21 cellular contexts compared by ENCODE assay signal in genomic region chr6:25498510-25498909, GRCh38.
"Had no signal": no experiment of that assay in that cellular context is flagged by ENCODE, and none has a peak within 500 bp of the region (broad histone marks: within the 10 kb centered on the region; RNA-seq: fewer than 3 reads in every experiment).

No MANE protein-coding gene starts in this region.

- DNase-seq: dorsolateral prefrontal cortex; effector CD4-positive, alpha-beta T cell; hypothalamus; immature natural killer cell; left ventricle myocardium superior; lower lobe of right lung; stimulated activated CD4-positive, alpha-beta T cell treated with anti-CD3 and anti-CD28 coated beads, Interleukin-12 subunit alpha, Interleukin-12 subunit beta, amount 100 ng/mL, for 4 hours; stimulated activated CD4-positive, alpha-beta T cell treated with anti-CD3 and anti-CD28 coated beads, Interleukin-1b, Interleukin-23, amount 100 ng/mL, for 48 hours; stimulated activated CD4-positive, alpha-beta T cell treated with anti-CD3 and anti-CD28 coated beads, Interleukin-4, amount 100 ng/mL, for 1 hour; stimulated activated CD8-positive, alpha-beta memory T cell treated with anti-CD3 and anti-CD28 coated beads, Interleukin-4, amount 100 ng/mL, for 48 hours; stimulated activated naive CD4-positive, alpha-beta T cell; stomach; thyroid gland had no signal

- H3K4me1 Mint-ChIP-seq: immature natural killer cell had no signal

- H3K79me2 ChIP-seq: parathyroid adenoma had no signal

- ATAC-seq: left ventricle myocardium superior; lower lobe of right lung; natural killer cell treated with Interleukin-12 subunit alpha and Interleukin-12 subunit beta and Interleukin-15 and Interleukin-18, amount 100 ng/mL, for 72 hours; sciatic nerve had no signal

- H3K9ac ChIP-seq: neural progenitor cell, parathyroid adenoma had no signal

- H3K4me3 Mint-ChIP-seq: immature natural killer cell; natural killer cell treated with Interleukin-12 subunit alpha and Interleukin-12 subunit beta and Interleukin-15 and Interleukin-18, amount 100 ng/mL, for 72 hours; neural progenitor cell; type B pancreatic cell had no signal

- H3K9me3 ChIP-seq: lower lobe of right lung, prostate gland, right atrium auricular region, stomach, thyroid gland had no signal

- H3K4me2 ChIP-seq: neural progenitor cell, smooth muscle cell had no signal

- H3K27me3 ChIP-seq: dorsolateral prefrontal cortex, neural progenitor cell, right atrium auricular region, stomach, thyroid gland had no signal

- H2AFZ ChIP-seq: neural progenitor cell, parathyroid adenoma had no signal

- H3K27ac ChIP-seq: dorsolateral prefrontal cortex, lower lobe of right lung, neural progenitor cell, parathyroid adenoma, prostate gland, right atrium auricular region, stomach had no signal

- H3K36me3 Mint-ChIP-seq: immature natural killer cell; natural killer cell treated with Interleukin-12 subunit alpha and Interleukin-12 subunit beta and Interleukin-15 and Interleukin-18, amount 100 ng/mL, for 72 hours had no signal

- H3K4me1 ChIP-seq: lower lobe of right lung, parathyroid adenoma, prostate gland, right atrium auricular region, stomach had no signal

- H3K27me3 Mint-ChIP-seq: type B pancreatic cell had no signal

- H3K9me3 Mint-ChIP-seq: immature natural killer cell; natural killer cell treated with Interleukin-12 subunit alpha and Interleukin-12 subunit beta and Interleukin-15 and Interleukin-18, amount 100 ng/mL, for 72 hours; neural progenitor cell; type B pancreatic cell had no signal

- H3K27ac Mint-ChIP-seq: immature natural killer cell; natural killer cell treated with Interleukin-12 subunit alpha and Interleukin-12 subunit beta and Interleukin-15 and Interleukin-18, amount 100 ng/mL, for 72 hours had no signal
